In genomic region chr18:56173542-56174220, GRCh38 we compare ENCODE assay signal across 22 cellular contexts.
"Had no signal": no experiment of that assay in that cellular context is flagged by ENCODE, and none has a peak within 500 bp of the region (broad histone marks: within the 10 kb centered on the region; RNA-seq: fewer than 3 reads in every experiment).

No MANE protein-coding gene starts in this region.

- H3K27me3 ChIP-seq: body of pancreas, cardiac muscle cell, foreskin keratinocyte, left lung, ovary, thyroid gland, upper lobe of right lung had no signal

- H3K4me3 ChIP-seq: body of pancreas, cardiac muscle cell, left lung, lung, ovary, prostate gland, thyroid gland, upper lobe of right lung had no signal

- H3K27ac ChIP-seq: body of pancreas, cardiac muscle cell, foreskin keratinocyte, left lung, ovary, prostate gland, thyroid gland, upper lobe of right lung had no signal

- H3K4me1 ChIP-seq: left lung, prostate gland, upper lobe of right lung had no signal

- DNase-seq: activated CD4-positive, alpha-beta memory T cell treated with anti-CD3 and anti-CD28 coated beads, Interleukin-2, amount 10 ng/mL, durations not matched to agents 7 days and 5 days; activated CD4-positive, alpha-beta T cell treated with anti-CD3 and anti-CD28 coated beads for 48 hours; activated effector memory CD4-positive, alpha-beta T cell treated with Interleukin-2 at 50 U/mL for 16 hours; activated naive CD4-positive, alpha-beta T cell treated with anti-CD3 and anti-CD28 coated beads for 36 hours; activated naive CD8-positive, alpha-beta T cell treated with anti-CD3 and anti-CD28 coated beads, Interleukin-2, amount 10 ng/mL, durations not matched to agents 7 days and 5 days; activated T-cell treated with anti-CD3 and anti-CD28 coated beads, Interleukin-2, amount 50 U/mL, for 72 hours; body of pancreas; foreskin keratinocyte; immature natural killer cell; kidney glomerular epithelial cell; left lung; midbrain; natural killer cell; ovary; stimulated activated CD4-positive, alpha-beta T cell treated with anti-CD3 and anti-CD28 coated beads, Interleukin-12 subunit alpha, Interleukin-12 subunit beta, amount 100 ng/mL, for 4 hours; stimulated activated CD4-positive, alpha-beta T cell treated with anti-CD3 and anti-CD28 coated beads, Interleukin-4, amount 100 ng/mL, for 4 hours; substantia nigra; thyroid gland; upper lobe of right lung had no signal

- H3K36me3 ChIP-seq: cardiac muscle cell, left lung, ovary, prostate gland, thyroid gland, upper lobe of right lung had no signal

- H3K9me3 ChIP-seq: body of pancreas, left lung, ovary, prostate gland, thyroid gland, upper lobe of right lung had no signal
